In the genomic region with DNA sequence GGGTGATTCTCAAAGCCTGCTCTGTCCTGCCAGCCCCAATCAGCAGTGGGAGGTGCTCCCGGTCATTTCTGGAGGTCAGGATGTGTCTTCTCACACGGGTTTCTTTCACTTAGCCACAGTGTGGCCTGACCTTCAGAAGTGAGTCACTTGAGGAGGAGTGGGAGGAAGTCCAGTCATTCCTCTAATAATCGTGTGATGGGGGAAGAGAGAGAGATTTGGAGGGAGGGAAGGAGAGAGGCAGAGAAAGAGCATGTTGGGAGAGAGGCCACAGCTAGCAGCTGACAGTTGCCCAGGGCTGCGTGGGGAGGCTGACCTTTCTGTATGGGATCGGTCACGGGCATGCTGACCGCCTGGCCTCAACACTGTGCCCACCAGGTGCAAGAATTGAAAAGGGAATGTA, we compare ENCODE assay signal across 8 cellular contexts.
A peak's percentile ranks its signal among the peaks of the same experiment; 100 is the strongest.
DNase-seq lines count a peak whose midpoint lies in the region; FAIRE-seq and TF ChIP-seq lines count a peak whose summit lies in the region.
"Not testable (repeated sequence)": the region's sequence is repeated elsewhere in the genome, so short reads cannot be mapped to it uniquely, and the experiment has no call there.

No MANE protein-coding gene starts in this region.

- DNase-seq in AG04449 (ENCODE audit: low read depth, low spot score): peak; percentile 80
- DNase-seq in GM10266 (ENCODE audit: extremely low spot score): peak; percentile 27
- peak; percentile 25 for DNase-seq in HTR-8/SVneo (ENCODE audit: insufficient read length, low spot score)
- DNase-seq in T1000 (lab: John Stamatoyannopoulos, UW): peak; percentile 39
- peak; percentile 87 for DNase-seq in brain microvascular endothelial cell
- peak; percentile 81 for DNase-seq in fibroblast of the aortic adventitia (ENCODE audit: low read depth)
- not testable (repeated sequence) for DNase-seq in mesothelial cell of epicardium (ENCODE audit: low spot score in 2 of 2, unreplicated experiment in 2 of 2); smooth muscle cell (lab: John Stamatoyannopoulos, UW; ENCODE audit: unreplicated experiment)

- not testable (repeated sequence) for H3K36me3 Mint-ChIP-seq in mesothelial cell of epicardium

- CTCF ChIA-PET in AG04449 (lab: Yijun Ruan, JAX): not testable (repeated sequence)

- in situ Hi-C loops in brain microvascular endothelial cell (cut with HindIII; ENCODE audit: low pct_ligation_motif_present, low sequenced_read_pairs): not testable (repeated sequence)

- not testable (repeated sequence) for H3F3A ChIP-seq in smooth muscle cell (ENCODE audit: low read depth)

- H3K9me3 Mint-ChIP-seq in mesothelial cell of epicardium: not testable (repeated sequence)

- not testable (repeated sequence) for H3K4me2 ChIP-seq in smooth muscle cell

- H3K4me3 Mint-ChIP-seq in mesothelial cell of epicardium: not testable (repeated sequence)

- not testable (repeated sequence) for H3K4me1 ChIP-seq in smooth muscle cell (ENCODE audit: low read depth)

- peaks cover 29% of the 10 kb centered on the region for H3K4me1 Mint-ChIP-seq in mesothelial cell of epicardium

- peak; percentile 79 for FAIRE-seq in HTR-8/SVneo (lab: Jason Lieb, UNC)

- not testable (repeated sequence) for H3K27ac ChIP-seq in brain microvascular endothelial cell
- H3K27ac ChIP-seq in smooth muscle cell (ENCODE audit: low read depth): peak overlapping the region; percentile 80

- POLR2A ChIA-PET in AG04449 (lab: Yijun Ruan, JAX): not testable (repeated sequence)

- H2AFZ ChIP-seq in smooth muscle cell (ENCODE audit: low read depth): not testable (repeated sequence)

- peak overlapping the region; percentile 79 for H3K27ac Mint-ChIP-seq in mesothelial cell of epicardium

- not testable (repeated sequence) for H3K4me3 ChIP-seq in AG04449 (ENCODE audit: low read depth, low read length); brain microvascular endothelial cell (ENCODE audit: low read depth, low read length); fibroblast of the aortic adventitia (ENCODE audit: low read depth, low read length); smooth muscle cell

- not testable (repeated sequence) for H3K27me3 ChIP-seq in brain microvascular endothelial cell (replicated peaks); smooth muscle cell (ENCODE audit: low read depth)

- not testable (repeated sequence) for H3K79me2 ChIP-seq in smooth muscle cell (ENCODE audit: low read depth)

- not testable (repeated sequence) for TF ChIP-seq CTCF in AG04449 (IDR thresholded peaks at IDR 0.05; ENCODE audit: insufficient read depth, low read length, missing control alignments); GM10266 (IDR thresholded peaks at IDR 0.05; ENCODE audit: control insufficient read depth, insufficient read depth, low read depth, missing control alignments); brain microvascular endothelial cell (IDR thresholded peaks at IDR 0.05; ENCODE audit: low read depth, low read length, missing control alignments); fibroblast of the aortic adventitia (IDR thresholded peaks at IDR 0.05; ENCODE audit: insufficient read depth, low read length); mesothelial cell of epicardium (IDR thresholded peaks at IDR 0.05; ENCODE audit: unreplicated experiment); smooth muscle cell (IDR thresholded peaks at IDR 0.05; ENCODE audit: borderline replicate concordance, insufficient read depth, poor library complexity, severe bottlenecking)

- H3K36me3 ChIP-seq in brain microvascular endothelial cell (replicated peaks); smooth muscle cell (ENCODE audit: low read depth): not testable (repeated sequence)

- not testable (repeated sequence) for H3K9me3 ChIP-seq in smooth muscle cell (replicated peaks; ENCODE audit: low read depth)

- H4K20me1 ChIP-seq in smooth muscle cell (ENCODE audit: low read depth): not testable (repeated sequence)

- 19% methylated on average over 7 of the region's 7 CpGs for WGBS in smooth muscle cell (ENCODE audit: low lambda C conversion rate)

- not testable (repeated sequence) for H3K9ac ChIP-seq in smooth muscle cell (ENCODE audit: low read depth)

- not testable (repeated sequence) for H3K27me3 Mint-ChIP-seq in mesothelial cell of epicardium (ENCODE audit: low read depth)
